In genomic region chr1:27153549-27153886, GRCh38 we compare ENCODE assay signal across 9 cellular contexts. TPM values are rescaled to one million over a fixed set of nuclear protein-coding genes. Genes with fewer than 3 reads are reported as not detected.
DNase-seq lines count a peak whose midpoint lies in the region; ATAC-seq and TF ChIP-seq lines count a peak whose summit lies in the region.
"Had no signal": no experiment of that assay in that cellular context is flagged by ENCODE, and none has a peak within 500 bp of the region (broad histone marks: within the 10 kb centered on the region; RNA-seq: fewer than 3 reads in every experiment).

No MANE protein-coding gene starts in this region.

- no peaks in the 10 kb centered on the region for H3K36me3 ChIP-seq in thoracic aorta

- peaks cover 58% of the 10 kb centered on the region for H3K4me1 Mint-ChIP-seq in T-helper 1 cell treated with Interleukin-12 subunit alpha and Interleukin-12 subunit beta and Interleukin-4 antibody, amounts not matched to agents 30 μg/mL and 1 μg/mL, for 36 hours (ENCODE audit: low read depth)
- H3K4me1 Mint-ChIP-seq in activated naive CD8-positive, alpha-beta T cell treated with anti-CD3 and anti-CD28 coated beads, Interleukin-2, amount 10 ng/mL, durations not matched to agents 7 days and 5 days, result peaks cover 52% of the 10 kb centered on the region

- peak overlapping the region; percentile 63 to 74 for H3K27ac ChIP-seq in thoracic aorta

- TF ChIP-seq CTCF in thoracic aorta (IDR thresholded peaks at IDR 0.05), result no peak

- ATAC-seq in activated naive CD8-positive, alpha-beta T cell treated with anti-CD3 and anti-CD28 coated beads, Interleukin-2, amount 10 ng/mL, durations not matched to agents 7 days and 5 days (ENCODE audit: low read depth), result no peak
- no peak for ATAC-seq in thoracic aorta (ENCODE audit: insufficient number of reproducible peaks, low FRiP score, low read depth)
- ATAC-seq in GM21381 (IDR thresholded peaks at IDR 0.05; ENCODE audit: unreplicated experiment), result no peak
- ATAC-seq in GM21825 (IDR thresholded peaks at IDR 0.05; ENCODE audit: unreplicated experiment), result no peak

- DNase-seq in T-helper 1 cell, result no peak
- DNase-seq in activated naive CD8-positive, alpha-beta T cell treated with anti-CD3 and anti-CD28 coated beads, Interleukin-2, amount 10 ng/mL, durations not matched to agents 7 days and 5 days, result no peak
- DNase-seq in islet precursor cell, result peak; percentile 52
- DNase-seq in thoracic aorta (ENCODE audit: low spot score), result no peak
- DNase-seq in globus pallidus (ENCODE audit: low spot score), result no peak
- DNase-seq: NCI-H1694 treated with DMSO at 0.1 percent for 48 hours had no signal

- H3K4me1 ChIP-seq in thoracic aorta (ENCODE audit: control insufficient read depth in 1 of 2, low read depth in 2 of 2), result peaks cover 34 to 65% of the 10 kb centered on the region in 2 donors

- H3K27me3 ChIP-seq in thoracic aorta (replicated peaks; ENCODE audit: insufficient read depth), result no peaks in the 10 kb centered on the region

- POLR2A ChIA-PET in activated naive CD8-positive, alpha-beta T cell treated with anti-CD3 and anti-CD28 coated beads, Interleukin-2, amount 10 ng/mL, durations not matched to agents 7 days and 5 days (lab: Charles Lee), result interaction anchor here (1.4 to 3.6 kb wide), 5 partner anchors 13 to 134 kb away, joined by 3 to 127 read pairs (median 8); partner anchors contain the start of gene WDTC1

- H3K27ac Mint-ChIP-seq in T-helper 1 cell treated with Interleukin-12 subunit alpha and Interleukin-12 subunit beta and Interleukin-4 antibody, amounts not matched to agents 30 μg/mL and 1 μg/mL, for 36 hours, result peak overlapping the region; percentile 91
- H3K27ac Mint-ChIP-seq in activated naive CD8-positive, alpha-beta T cell treated with anti-CD3 and anti-CD28 coated beads, Interleukin-2, amount 10 ng/mL, durations not matched to agents 7 days and 5 days, result peak overlapping the region; percentile 89

- H3K36me3 Mint-ChIP-seq in T-helper 1 cell treated with Interleukin-12 subunit alpha and Interleukin-12 subunit beta and Interleukin-4 antibody, amounts not matched to agents 30 μg/mL and 1 μg/mL, for 36 hours (ENCODE audit: low read depth), result no peaks in the 10 kb centered on the region
- peaks cover 4% of the 10 kb centered on the region for H3K36me3 Mint-ChIP-seq in activated naive CD8-positive, alpha-beta T cell treated with anti-CD3 and anti-CD28 coated beads, Interleukin-2, amount 10 ng/mL, durations not matched to agents 7 days and 5 days

- H3K9me3 Mint-ChIP-seq in T-helper 1 cell treated with Interleukin-12 subunit alpha and Interleukin-12 subunit beta and Interleukin-4 antibody, amounts not matched to agents 30 μg/mL and 1 μg/mL, for 36 hours, result no peaks in the 10 kb centered on the region
- H3K9me3 Mint-ChIP-seq in activated naive CD8-positive, alpha-beta T cell treated with anti-CD3 and anti-CD28 coated beads, Interleukin-2, amount 10 ng/mL, durations not matched to agents 7 days and 5 days, result no peaks in the 10 kb centered on the region

- no peaks in the 10 kb centered on the region for H3K9me3 ChIP-seq in thoracic aorta

- peak overlapping the region; percentile 88 for H3K4me3 ChIP-seq in thoracic aorta

- peak overlapping the region; percentile 91 for H3K4me3 Mint-ChIP-seq in T-helper 1 cell treated with Interleukin-12 subunit alpha and Interleukin-12 subunit beta and Interleukin-4 antibody, amounts not matched to agents 30 μg/mL and 1 μg/mL, for 36 hours
- H3K4me3 Mint-ChIP-seq in activated naive CD8-positive, alpha-beta T cell treated with anti-CD3 and anti-CD28 coated beads, Interleukin-2, amount 10 ng/mL, durations not matched to agents 7 days and 5 days, result peak overlapping the region; percentile 96

- no peaks in the 10 kb centered on the region for H3K27me3 Mint-ChIP-seq in T-helper 1 cell treated with Interleukin-12 subunit alpha and Interleukin-12 subunit beta and Interleukin-4 antibody, amounts not matched to agents 30 μg/mL and 1 μg/mL, for 36 hours (ENCODE audit: low read depth)
- no peaks in the 10 kb centered on the region for H3K27me3 Mint-ChIP-seq in activated naive CD8-positive, alpha-beta T cell treated with anti-CD3 and anti-CD28 coated beads, Interleukin-2, amount 10 ng/mL, durations not matched to agents 7 days and 5 days

RNA-seq across cellular contexts. Expression of gene SLC9A1, which starts 1.4 kb away (rescaled TPM):
- total RNA-seq in activated naive CD8-positive, alpha-beta T cell treated with anti-CD3 and anti-CD28 coated beads, Interleukin-2, amount 10 ng/mL, durations not matched to agents 7 days and 5 days, result 10 to 100 TPM; 23.7 to 24.5 TPM
- 10 to 100 TPM; 12.3 to 36.3 TPM for total RNA-seq in thoracic aorta
